Comparison of ENCODE assay signal across 40 cellular contexts in the genomic region with DNA sequence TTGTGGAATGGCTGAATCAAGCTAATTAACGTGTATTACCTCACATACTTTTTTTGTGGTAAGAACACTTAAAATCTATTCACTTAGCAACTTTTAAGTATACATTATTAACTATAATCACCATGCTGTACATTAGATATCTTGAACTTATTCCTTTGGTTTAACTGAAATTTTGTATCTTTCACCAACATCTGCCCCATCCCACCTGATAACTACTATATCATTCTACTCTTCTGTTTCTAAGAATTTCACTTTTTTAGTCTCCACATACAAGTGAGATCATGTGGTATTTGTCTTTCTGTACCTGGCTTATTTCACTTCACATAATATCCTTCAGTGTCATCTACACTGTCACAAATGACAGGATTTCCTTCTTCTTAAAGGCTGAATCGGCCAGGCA. TPM values are rescaled to one million over a fixed set of nuclear protein-coding genes. Genes with fewer than 3 reads are reported as not detected.
"Had no signal": no experiment of that assay in that cellular context is flagged by ENCODE, and none has a peak within 500 bp of the region (broad histone marks: within the 10 kb centered on the region; RNA-seq: fewer than 3 reads in every experiment).

No MANE protein-coding gene starts in this region.

- H3K36me3 ChIP-seq: adrenal gland, brain microvascular endothelial cell, breast epithelium, WERI-Rb-1 had no signal

- DNase-seq: activated CD4-positive, alpha-beta memory T cell treated with anti-CD3 and anti-CD28 coated beads, Interleukin-2, amount 10 ng/mL, durations not matched to agents 7 days and 5 days; activated CD4-positive, alpha-beta T cell treated with anti-CD3 and anti-CD28 coated beads for 1 hour; activated CD4-positive, alpha-beta T cell treated with anti-CD3 and anti-CD28 coated beads for 36 hours; activated CD4-positive, alpha-beta T cell treated with anti-CD3 and anti-CD28 coated beads for 48 hours; activated CD4-positive, alpha-beta T cell treated with anti-CD3 and anti-CD28 coated beads, Interleukin-2, amount 10 ng/mL, durations not matched to agents 7 days and 5 days; activated CD4-positive, alpha-beta T cell treated with anti-CD3 and anti-CD28 coated beads, Interleukin-2, amount 50 U/mL, for 48 hours; activated CD4-positive, CD25-positive, alpha-beta regulatory T cell; activated CD8-positive, alpha-beta memory T cell treated with anti-CD3 and anti-CD28 coated beads for 24 hours; activated CD8-positive, alpha-beta memory T cell treated with anti-CD3 and anti-CD28 coated beads, Interleukin-2, amount 10 ng/mL, durations not matched to agents 7 days and 5 days; activated CD8-positive, alpha-beta memory T cell treated with anti-CD3 and anti-CD28 coated beads, Interleukin-2, amount 50 U/mL, for 48 hours; activated CD8-positive, alpha-beta T cell treated with anti-CD3 and anti-CD28 coated beads, Interleukin-2, amount 10 ng/mL, durations not matched to agents 7 days and 5 days; activated effector memory CD4-positive, alpha-beta T cell treated with anti-CD3 and anti-CD28 coated beads, Interleukin-2, amount 50 U/mL, for 16 hours; activated gamma-delta T cell treated with Interleukin-2 at 50 U/mL for 16 hours; activated naive CD4-positive, alpha-beta T cell; activated naive CD4-positive, alpha-beta T cell treated with anti-CD3 and anti-CD28 coated beads for 36 hours; activated naive CD4-positive, alpha-beta T cell treated with anti-CD3 and anti-CD28 coated beads, Interleukin-2, amount 50 U/mL, for 16 hours; activated naive CD8-positive, alpha-beta T cell treated with anti-CD3 and anti-CD28 coated beads for 36 hours; activated T-cell treated with anti-CD3 and anti-CD28 coated beads, Interleukin-2, amount 50 U/mL, for 24 hours; activated T-cell treated with anti-CD3 and anti-CD28 coated beads, Interleukin-2, amount 50 U/mL, for 48 hours; adrenal gland; amniotic stem cell; aorta; body of pancreas; brain microvascular endothelial cell; central memory CD4-positive, alpha-beta T cell; T-helper 1 cell; T-helper 2 cell; T-helper 9 cell; WERI-Rb-1 had no signal

- H3K9me3 ChIP-seq: adrenal gland, body of pancreas, breast epithelium had no signal

- H3K9me3 Mint-ChIP-seq: activated CD4-positive, alpha-beta memory T cell treated with anti-CD3 and anti-CD28 coated beads, Interleukin-2, amount 10 ng/mL, durations not matched to agents 7 days and 5 days; activated CD4-positive, alpha-beta T cell treated with anti-CD3 and anti-CD28 coated beads, Interleukin-2, amount 10 ng/mL, durations not matched to agents 7 days and 5 days; activated naive CD4-positive, alpha-beta T cell treated with anti-CD3 and anti-CD28 coated beads for 36 hours; activated naive CD4-positive, alpha-beta T cell treated with anti-CD3 and anti-CD28 coated beads, Interleukin-2, amount 50 U/mL, for 72 hours; activated naive CD8-positive, alpha-beta T cell treated with anti-CD3 and anti-CD28 coated beads for 36 hours; activated T-cell treated with anti-CD3 and anti-CD28 coated beads, Interleukin-2, amount 50 U/mL, for 24 hours; T-helper 1 cell treated with Interleukin-12 subunit alpha and Interleukin-12 subunit beta and Interleukin-4 antibody, amounts not matched to agents 30 μg/mL and 1 μg/mL, for 36 hours; T-helper 2 cell treated with Interferon-gamma antibody and Interleukin-4, amounts not matched to agents 5 μg/mL and 100 μg/mL, for 36 hours; WTC11 had no signal

- H3K4me1 Mint-ChIP-seq: activated CD4-positive, alpha-beta memory T cell treated with anti-CD3 and anti-CD28 coated beads, Interleukin-2, amount 10 ng/mL, durations not matched to agents 7 days and 5 days; activated CD4-positive, alpha-beta T cell treated with anti-CD3 and anti-CD28 coated beads for 36 hours; activated CD4-positive, alpha-beta T cell treated with anti-CD3 and anti-CD28 coated beads, Interleukin-2, amount 10 ng/mL, durations not matched to agents 7 days and 5 days; activated CD8-positive, alpha-beta memory T cell treated with anti-CD3 and anti-CD28 coated beads, Interleukin-2, amount 10 ng/mL, durations not matched to agents 7 days and 5 days; activated naive CD8-positive, alpha-beta T cell treated with anti-CD3 and anti-CD28 coated beads for 36 hours had no signal

- H3K27ac ChIP-seq: adrenal gland, body of pancreas, brain microvascular endothelial cell, breast epithelium, WERI-Rb-1 had no signal

- H3K27ac Mint-ChIP-seq: activated CD4-positive, alpha-beta memory T cell treated with anti-CD3 and anti-CD28 coated beads, Interleukin-2, amount 10 ng/mL, durations not matched to agents 7 days and 5 days; activated CD4-positive, alpha-beta T cell treated with anti-CD3 and anti-CD28 coated beads for 36 hours; activated CD4-positive, alpha-beta T cell treated with anti-CD3 and anti-CD28 coated beads, Interleukin-2, amount 10 ng/mL, durations not matched to agents 7 days and 5 days; activated CD8-positive, alpha-beta memory T cell treated with anti-CD3 and anti-CD28 coated beads, Interleukin-2, amount 10 ng/mL, durations not matched to agents 7 days and 5 days; activated CD8-positive, alpha-beta T cell treated with anti-CD3 and anti-CD28 coated beads, Interleukin-2, amount 10 ng/mL, durations not matched to agents 7 days and 5 days; activated naive CD4-positive, alpha-beta T cell treated with anti-CD3 and anti-CD28 coated beads for 36 hours; activated naive CD4-positive, alpha-beta T cell treated with anti-CD3 and anti-CD28 coated beads, Interleukin-2, amount 50 U/mL, for 72 hours; activated naive CD8-positive, alpha-beta T cell treated with anti-CD3 and anti-CD28 coated beads for 36 hours; activated T-cell treated with anti-CD3 and anti-CD28 coated beads, Interleukin-2, amount 50 U/mL, for 24 hours; T-helper 1 cell treated with Interleukin-12 subunit alpha and Interleukin-12 subunit beta and Interleukin-4 antibody, amounts not matched to agents 30 μg/mL and 1 μg/mL, for 36 hours; T-helper 2 cell treated with Interferon-gamma antibody and Interleukin-4, amounts not matched to agents 5 μg/mL and 100 μg/mL, for 36 hours; WTC11 had no signal

- H3K27me3 ChIP-seq: adrenal gland, body of pancreas, brain microvascular endothelial cell had no signal

- H3K4me1 ChIP-seq: adrenal gland, body of pancreas, breast epithelium had no signal

- H3K36me3 Mint-ChIP-seq: activated CD8-positive, alpha-beta memory T cell treated with anti-CD3 and anti-CD28 coated beads, Interleukin-2, amount 10 ng/mL, durations not matched to agents 7 days and 5 days; activated naive CD4-positive, alpha-beta T cell treated with anti-CD3 and anti-CD28 coated beads, Interleukin-2, amount 50 U/mL, for 72 hours; activated naive CD8-positive, alpha-beta T cell treated with anti-CD3 and anti-CD28 coated beads for 36 hours; WTC11 had no signal

- ATAC-seq: activated CD4-positive, alpha-beta T cell treated with anti-CD3 and anti-CD28 coated beads for 36 hours; activated CD4-positive, CD25-positive, alpha-beta regulatory T cell treated with anti-CD3 and anti-CD28 coated beads, Interleukin-2, amount 50 U/mL, for 24 hours; activated CD8-positive, alpha-beta memory T cell treated with anti-CD3 and anti-CD28 coated beads, Interleukin-2, amount 10 ng/mL, durations not matched to agents 7 days and 5 days; activated CD8-positive, alpha-beta T cell treated with anti-CD3 and anti-CD28 coated beads, Interleukin-2, amount 10 ng/mL, durations not matched to agents 7 days and 5 days; activated naive CD4-positive, alpha-beta T cell treated with anti-CD3 and anti-CD28 coated beads, Interleukin-2, amount 50 U/mL, for 72 hours; body of pancreas; WTC11 had no signal

- H3K4me3 ChIP-seq: adrenal gland, body of pancreas, breast epithelium had no signal

- FAIRE-seq: astrocyte, colon, TTC549 had no signal

- H3K4me3 Mint-ChIP-seq: activated CD4-positive, alpha-beta memory T cell treated with anti-CD3 and anti-CD28 coated beads, Interleukin-2, amount 10 ng/mL, durations not matched to agents 7 days and 5 days; activated CD4-positive, alpha-beta T cell treated with anti-CD3 and anti-CD28 coated beads for 36 hours; activated CD4-positive, alpha-beta T cell treated with anti-CD3 and anti-CD28 coated beads, Interleukin-2, amount 10 ng/mL, durations not matched to agents 7 days and 5 days; activated CD8-positive, alpha-beta memory T cell treated with anti-CD3 and anti-CD28 coated beads, Interleukin-2, amount 10 ng/mL, durations not matched to agents 7 days and 5 days; activated CD8-positive, alpha-beta T cell treated with anti-CD3 and anti-CD28 coated beads, Interleukin-2, amount 10 ng/mL, durations not matched to agents 7 days and 5 days; activated naive CD4-positive, alpha-beta T cell treated with anti-CD3 and anti-CD28 coated beads for 36 hours; activated naive CD8-positive, alpha-beta T cell treated with anti-CD3 and anti-CD28 coated beads for 36 hours; activated T-cell treated with anti-CD3 and anti-CD28 coated beads, Interleukin-2, amount 50 U/mL, for 24 hours; T-helper 1 cell treated with Interleukin-12 subunit alpha and Interleukin-12 subunit beta and Interleukin-4 antibody, amounts not matched to agents 30 μg/mL and 1 μg/mL, for 36 hours; T-helper 2 cell treated with Interferon-gamma antibody and Interleukin-4, amounts not matched to agents 5 μg/mL and 100 μg/mL, for 36 hours; WTC11 had no signal

RNA-seq across cellular contexts. Expression of gene OR10G7, which starts 57.0 kb away (rescaled TPM):
- total RNA-seq: activated CD4-positive, alpha-beta memory T cell treated with anti-CD3 and anti-CD28 coated beads, Interleukin-2, amount 10 ng/mL, durations not matched to agents 7 days and 5 days; activated CD4-positive, alpha-beta T cell treated with anti-CD3 and anti-CD28 coated beads for 36 hours; activated CD4-positive, alpha-beta T cell treated with anti-CD3 and anti-CD28 coated beads, Interleukin-2, amount 10 ng/mL, durations not matched to agents 7 days and 5 days; activated CD8-positive, alpha-beta memory T cell treated with anti-CD3 and anti-CD28 coated beads, Interleukin-2, amount 10 ng/mL, durations not matched to agents 7 days and 5 days; activated CD8-positive, alpha-beta T cell treated with anti-CD3 and anti-CD28 coated beads, Interleukin-2, amount 10 ng/mL, durations not matched to agents 7 days and 5 days; activated naive CD4-positive, alpha-beta T cell treated with anti-CD3 and anti-CD28 coated beads for 36 hours; activated naive CD4-positive, alpha-beta T cell treated with anti-CD3 and anti-CD28 coated beads, Interleukin-2, amount 50 U/mL, for 72 hours; activated naive CD8-positive, alpha-beta T cell treated with anti-CD3 and anti-CD28 coated beads for 36 hours; adrenal gland; aorta; astrocyte; body of pancreas; breast epithelium; cardiac septum; cerebellum; WTC11 had no signal
- polyA plus RNA-seq: adrenal gland, aorta had no signal
